ENCODE assay signal across 15 cellular contexts in genomic region chr10:18378766-18379165, GRCh38.
"Had no signal": no experiment of that assay in that cellular context is flagged by ENCODE, and none has a peak within 500 bp of the region (broad histone marks: within the 10 kb centered on the region; RNA-seq: fewer than 3 reads in every experiment).

No MANE protein-coding gene starts in this region.

- H3K36me3 ChIP-seq: adrenal gland, cardiac muscle cell, colonic mucosa, esophagus squamous epithelium, suprapubic skin had no signal

- ATAC-seq: left colon; naive thymus-derived CD8-positive, alpha-beta T cell; SK-N-SH treated with all-trans-retinoic acid at 6 μM for 48 hours had no signal

- H3K27ac ChIP-seq: adrenal gland, cardiac muscle cell, colonic mucosa, esophagus squamous epithelium, parathyroid adenoma, suprapubic skin had no signal

- H3K9me3 ChIP-seq: adrenal gland, colonic mucosa, esophagus squamous epithelium, suprapubic skin had no signal

- H3K4me3 ChIP-seq: adrenal gland, cardiac muscle cell, colonic mucosa, esophagus squamous epithelium, smooth muscle cell, suprapubic skin had no signal

- H3K27me3 ChIP-seq: adrenal gland, cardiac muscle cell, colonic mucosa, esophagus squamous epithelium, suprapubic skin had no signal

- H3K4me1 ChIP-seq: adrenal gland, colonic mucosa, esophagus squamous epithelium, parathyroid adenoma, suprapubic skin had no signal

- DNase-seq: activated CD4-positive, CD25-positive, alpha-beta regulatory T cell treated with anti-CD3 and anti-CD28 coated beads, Interleukin-2, amount 50 U/mL, for 72 hours; adrenal gland; colonic mucosa; esophagus squamous epithelium; foreskin fibroblast; left colon; naive thymus-derived CD8-positive, alpha-beta T cell; stimulated activated CD4-positive, alpha-beta T cell treated with anti-CD3 and anti-CD28 coated beads, Interleukin-4, amount 100 ng/mL, for 4 hours; stimulated activated CD8-positive, alpha-beta memory T cell treated with anti-CD3 and anti-CD28 coated beads, Interleukin-4, amount 100 ng/mL, for 48 hours; stimulated activated naive CD4-positive, alpha-beta T cell treated with Interleukin-2 at 50 U/mL for 16 hours had no signal
